1 cellular context compared by ENCODE assay signal in genomic region chr2:97113050-97113881, GRCh38.
TF ChIP-seq lines count a peak whose summit lies in the region.
"Not testable (repeated sequence)": the region's sequence is repeated elsewhere in the genome, so short reads cannot be mapped to it uniquely, and the experiment has no call there.

TSS of gene ANKRD36 (plus strand) at chr2:97113153. CDS start at chr2:97113740, 587 bp downstream.

TF ChIP-seq in K562, 482 proteins besides CTCF, POLR2A, EP300 and RAD21 (continued from another document and continues in another):
- 0 out of 4 replicates have a peak, but pooled peaks of 1 of the 2 experiments have one; percentile 53 for TF ChIP-seq ZNF639 (CRISPR knock-in tag; conservative IDR thresholded peaks at IDR 0.05 in 1 of 2, IDR thresholded peaks at IDR 0.05 in 1 of 2)
- 0 out of 2 replicates have a peak, but pooled peaks have one; percentile 32 for TF ChIP-seq LARP7 (IDR thresholded peaks at IDR 0.05)
- TF ChIP-seq POLR2G (IDR thresholded peaks at IDR 0.05; ENCODE audit: low read depth, low read length): peak; percentile 88
- not testable (repeated sequence) for TF ChIP-seq ATF1 (CRISPR knock-in tag; IDR thresholded peaks at IDR 0.05)
- TF ChIP-seq ATF1 (tag; IDR thresholded peaks at IDR 0.05): peak; percentile 57
- peak; percentile 62; the same call in 1 of the 2 replicates for TF ChIP-seq SAFB (IDR thresholded peaks at IDR 0.05; ENCODE audit: borderline replicate concordance, low read depth, low read length)
- TF ChIP-seq E2F6 (IDR thresholded peaks at IDR 0.05; ENCODE audit: borderline replicate concordance in 1 of 2, extremely low read depth in 1 of 2, insufficient read depth in 1 of 2, insufficient read length in 1 of 2, low read depth in 1 of 2, low read length in 1 of 2, poor library complexity in 1 of 2, severe bottlenecking in 1 of 2): peak; percentile 47 to 54
- TF ChIP-seq MXD1 (CRISPR knock-in tag; IDR thresholded peaks at IDR 0.05; ENCODE audit: borderline replicate concordance, poor library complexity, severe bottlenecking): peak; percentile 24
- TF ChIP-seq SIN3B (IDR thresholded peaks at IDR 0.05; ENCODE audit: low read depth): peak; percentile 72
- TF ChIP-seq PHF8 (IDR thresholded peaks at IDR 0.05; ENCODE audit: borderline replicate concordance, low read length): peak; percentile 80; the same call in 1 of the 2 replicates
- peak in 2 of 3 experiments; percentile 59 to 64 for TF ChIP-seq YY1 (IDR thresholded peaks at IDR 0.05; ENCODE audit: borderline replicate concordance in 1 of 3, control insufficient read depth in 1 of 3, extremely low read depth in 1 of 3, insufficient read depth in 3 of 3, insufficient read length in 1 of 3, insufficient replicate concordance in 2 of 3, low read depth in 1 of 3, low read length in 2 of 3)
- 0 out of 2 replicates have a peak, but pooled peaks have one; percentile 18 for TF ChIP-seq ZNF57 (CRISPR knock-in tag; IDR thresholded peaks at IDR 0.05)
- TF ChIP-seq C11orf30 (IDR thresholded peaks at IDR 0.05; ENCODE audit: low read depth): peak; percentile 50
- 0 out of 2 replicates have a peak, but pooled peaks have one; percentile 50 for TF ChIP-seq KDM2B (CRISPR knock-in tag; IDR thresholded peaks at IDR 0.05)
- peak in 1 of 2 experiments; percentile 35; a peak in 1 of 4 replicates for TF ChIP-seq RCOR1 (IDR thresholded peaks at IDR 0.05; ENCODE audit: borderline replicate concordance in 1 of 2, low read depth in 2 of 2, low read length in 2 of 2)
- peak; percentile 84; the same call in 1 of the 2 replicates for TF ChIP-seq OTX1 (CRISPR knock-in tag; IDR thresholded peaks at IDR 0.05)
- peak; percentile 32; the same call in 1 of the 2 replicates for TF ChIP-seq ZBTB33 (CRISPR knock-in tag; IDR thresholded peaks at IDR 0.05)
- TF ChIP-seq SRSF1 (IDR thresholded peaks at IDR 0.05; ENCODE audit: low read depth, low read length): 0 out of 2 replicates have a peak, but pooled peaks have one; percentile 44
- TF ChIP-seq TCF3 (CRISPR knock-in tag; IDR thresholded peaks at IDR 0.05): peak; percentile 35; the same call in 1 of the 2 replicates
- TF ChIP-seq CTCFL (IDR thresholded peaks at IDR 0.05; ENCODE audit: borderline replicate concordance, insufficient read depth, low read depth, low read length, poor library complexity, severe bottlenecking): peak; percentile 97
- TF ChIP-seq THRB (CRISPR knock-in tag; conservative IDR thresholded peaks at IDR 0.05): 0 out of 2 replicates have a peak, but pooled peaks have one; percentile 46
- 0 out of 2 replicates have a peak, but pooled peaks have one; percentile 19 for TF ChIP-seq HLTF (IDR thresholded peaks at IDR 0.05)
- peak; percentile 46 for TF ChIP-seq KDM5B (IDR thresholded peaks at IDR 0.05; ENCODE audit: insufficient replicate concordance, low read depth, low read length)
- peak; percentile 69 for TF ChIP-seq TFAP4 (CRISPR knock-in tag; IDR thresholded peaks at IDR 0.05; ENCODE audit: borderline replicate concordance)
- peak; percentile 76; the same call in 1 of the 2 replicates for TF ChIP-seq ZZZ3 (IDR thresholded peaks at IDR 0.05)
- TF ChIP-seq ETV5 (CRISPR knock-in tag; IDR thresholded peaks at IDR 0.05; ENCODE audit: low read depth): peak; percentile 14; the same call in 1 of the 2 replicates
- TF ChIP-seq E2F3 (CRISPR knock-in tag; IDR thresholded peaks at IDR 0.05): peak; percentile 46; the same call in 1 of the 2 replicates
- TF ChIP-seq ZNF212 (CRISPR knock-in tag; IDR thresholded peaks at IDR 0.05): 0 out of 2 replicates have a peak, but pooled peaks have one; percentile 40
- peak; percentile 33 to 45; a peak in 3 of 4 replicates for TF ChIP-seq HDAC1 (IDR thresholded peaks at IDR 0.05)
- TF ChIP-seq AFF4 (CRISPR knock-in tag; IDR thresholded peaks at IDR 0.05): peak; percentile 66; the same call in 1 of the 2 replicates
- TF ChIP-seq RREB1 (CRISPR knock-in tag; IDR thresholded peaks at IDR 0.05): peak; percentile 69; the same call in 1 of the 2 replicates
- 0 out of 2 replicates have a peak, but pooled peaks have one; percentile 55 for TF ChIP-seq ZBTB17 (CRISPR knock-in tag; IDR thresholded peaks at IDR 0.05)
